ENCODE assay signal across 17 cellular contexts in genomic region chr2:2777213-2777612, GRCh38.
"Had no signal": no experiment of that assay in that cellular context is flagged by ENCODE, and none has a peak within 500 bp of the region (broad histone marks: within the 10 kb centered on the region; RNA-seq: fewer than 3 reads in every experiment).

No MANE protein-coding gene starts in this region.

- H3K4me1 Mint-ChIP-seq: stimulated activated naive CD8-positive, alpha-beta T cell treated with anti-CD3 and anti-CD28 coated beads, Interleukin-15, amount 100 ng/mL, for 72 hours had no signal

- H3K4me3 Mint-ChIP-seq: natural killer cell; stimulated activated naive CD8-positive, alpha-beta T cell treated with anti-CD3 and anti-CD28 coated beads, Interleukin-15, amount 100 ng/mL, for 72 hours had no signal

- H3K36me3 Mint-ChIP-seq: natural killer cell had no signal

- DNase-seq: cortex of kidney; foreskin fibroblast; gastrocnemius medialis; left ventricle myocardium superior; lower lobe of right lung; natural killer cell; occipital lobe; ovary; right lobe of liver; small intestine; stimulated activated CD4-positive, alpha-beta T cell treated with anti-CD3 and anti-CD28 coated beads, Interleukin-15, amount 100 ng/mL, for 24 hours; stimulated activated CD4-positive, alpha-beta T cell treated with anti-CD3 and anti-CD28 coated beads, Interleukin-2, amount 100 ng/mL, for 48 hours; stimulated activated naive CD4-positive, alpha-beta T cell; stimulated activated naive CD8-positive, alpha-beta T cell treated with anti-CD3 and anti-CD28 coated beads, Interleukin-15, amount 100 ng/mL, for 72 hours; thyroid gland; trophoblast cell had no signal

- ATAC-seq: gastrocnemius medialis; left ventricle myocardium superior; lower lobe of right lung; natural killer cell; right lobe of liver; stimulated activated naive CD8-positive, alpha-beta T cell treated with anti-CD3 and anti-CD28 coated beads, Interleukin-15, amount 100 ng/mL, for 72 hours had no signal

- H3K27me3 Mint-ChIP-seq: stimulated activated naive CD8-positive, alpha-beta T cell treated with anti-CD3 and anti-CD28 coated beads, Interleukin-15, amount 100 ng/mL, for 72 hours had no signal

- H3K27ac Mint-ChIP-seq: natural killer cell; progenitor cell of endocrine pancreas; stimulated activated naive CD8-positive, alpha-beta T cell treated with anti-CD3 and anti-CD28 coated beads, Interleukin-15, amount 100 ng/mL, for 72 hours had no signal
